ENCODE assay signal across 8 cellular contexts in genomic region chr18:47163241-47163640, GRCh38. TPM values are rescaled to one million over a fixed set of nuclear protein-coding genes. Genes with fewer than 3 reads are reported as not detected.
DNase-seq lines count a peak whose midpoint lies in the region; ATAC-seq, FAIRE-seq and TF ChIP-seq lines count a peak whose summit lies in the region.

No MANE protein-coding gene starts in this region.

- RAD21 ChIA-PET in GM12878 (lab: Charles Lee; ENCODE audit: unreplicated experiment), result no interaction called here

- SMC1A ChIA-PET in GM12878 (lab: Charles Lee; ENCODE audit: uncharacterized antibody, unreplicated experiment), result interaction anchor here (1.2 to 1.4 kb wide), 2 partner anchors 13 to 16 kb away, joined by 3 to 6 read pairs; partner anchors contain the start of gene HDHD2

- no peak overlapping the region for H3K4me3 Mint-ChIP-seq in Calu3 (ENCODE audit: low read depth, unreplicated experiment)

- TF ChIP-seq CTCF in AG10803 (conservative IDR thresholded peaks at IDR 0.05; ENCODE audit: low read length) (no peak), GM12878 (IDR thresholded peaks at IDR 0.05 in 2 of 3, conservative IDR thresholded peaks at IDR 0.05 in 1 of 3; ENCODE audit: control insufficient read depth in 2 of 3, extremely low read depth in 1 of 3, insufficient read depth in 1 of 3, low read depth in 3 of 3, low read length in 3 of 3) (no peak), Calu3 (IDR thresholded peaks at IDR 0.05; ENCODE audit: unreplicated experiment) (no peak)

- no peak overlapping the region for H2AFZ ChIP-seq in GM12878 (ENCODE audit: control insufficient read depth, low read depth, low read length)

- FAIRE-seq in GM12878 (lab: Jason Lieb, UNC), result peak; percentile 7

- CTCF ChIA-PET in GM12878 (lab: Yijun Ruan, JAX), result no interaction called here
- CTCF ChIA-PET in Calu3 (lab: Charles Lee), result no interaction called here

- BruUV-seq in GM12878 (replicated peaks; lab: Mats Ljungman, UMichigan) (no TSS peak), Calu3 (replicated peaks; lab: Mats Ljungman, UMichigan) (no TSS peak)

- H3K36me3 ChIP-seq in GM12878 (ENCODE audit: control insufficient read depth in 2 of 2, insufficient read depth in 2 of 2, low read length in 1 of 2), result peaks cover 0 to 3% of the 10 kb centered on the region in 2 experiments; a peak in 1 of 4 replicates
- H3K36me3 ChIP-seq in MG63, result peaks cover 3% of the 10 kb centered on the region

- no peaks in the 10 kb centered on the region for H3K9me3 Mint-ChIP-seq in Calu3 (ENCODE audit: low read depth, unreplicated experiment)

- peak overlapping the region; percentile 82 for H3K4me2 ChIP-seq in GM12878 (ENCODE audit: control insufficient read depth, insufficient read depth)

- no peaks in the 10 kb centered on the region for H3K9me3 ChIP-seq in GM12878 (replicated peaks; ENCODE audit: control insufficient read depth, insufficient read depth, low read length)
- no peaks in the 10 kb centered on the region for H3K9me3 ChIP-seq in MG63

- no peaks in the 10 kb centered on the region for H4K20me1 ChIP-seq in GM12878 (ENCODE audit: control insufficient read depth, insufficient read depth)

- ATAC-seq in GM19351 (IDR thresholded peaks at IDR 0.05; ENCODE audit: unreplicated experiment), result peak; percentile 89
- peak; percentile 74 for ATAC-seq in HG03095 (IDR thresholded peaks at IDR 0.05; ENCODE audit: unreplicated experiment)
- peak; percentile 93 for ATAC-seq in GM12878

- DNase-seq in AG10803 (ENCODE audit: low read depth) (peak; percentile 52), GM12878 (ENCODE audit: low read depth, low spot score) (no peak), Calu3 (no peak), MG63 (no peak), middle frontal gyrus (ENCODE audit: extremely low spot score, low spot score) (no peak), hypothalamus (lab: John Stamatoyannopoulos, UW) (no peak)

- in situ Hi-C loops in GM12878 (cut with MboI), result no loop called here

- H3K79me2 ChIP-seq in GM12878 (ENCODE audit: control insufficient read depth, insufficient read depth, low read length), result peaks cover 45% of the 10 kb centered on the region

- no peaks in the 10 kb centered on the region for H3K27me3 Mint-ChIP-seq in Calu3 (ENCODE audit: unreplicated experiment)

- WGBS in GM12878 (ENCODE audit: insufficient coverage, insufficient replicate concordance, low lambda C conversion rate, missing lambda C conversion rate), result 2% methylated on average over 5 of the region's 5 CpGs

- peaks cover 17% of the 10 kb centered on the region for H3K4me1 Mint-ChIP-seq in Calu3 (ENCODE audit: low read depth, unreplicated experiment)

- H3K27me3 ChIP-seq in GM12878 (replicated peaks in 1 of 2; ENCODE audit: control insufficient read depth in 2 of 2, insufficient read depth in 2 of 2, low read length in 1 of 2), result no peaks in the 10 kb centered on the region
- H3K27me3 ChIP-seq in MG63, result no peaks in the 10 kb centered on the region

- peak overlapping the region; percentile 17; the same call in 1 of the 2 replicates for H3K27ac ChIP-seq in GM12878 (ENCODE audit: control insufficient read depth, insufficient read depth)

- H3K9ac ChIP-seq in GM12878 (ENCODE audit: control insufficient read depth, insufficient read depth, low read length), result no peak overlapping the region

- H3K4me1 ChIP-seq in GM12878 (ENCODE audit: control insufficient read depth, insufficient read depth, low read length), result peaks cover 13% of the 10 kb centered on the region

- no peaks in the 10 kb centered on the region for H3K36me3 Mint-ChIP-seq in Calu3 (ENCODE audit: insufficient read depth, unreplicated experiment)

- TF ChIP-seq EP300 in GM12878 (IDR thresholded peaks at IDR 0.05; ENCODE audit: borderline replicate concordance in 1 of 2, control insufficient read depth in 1 of 2, low read depth in 2 of 2, low read length in 2 of 2), result no peak

- POLR2A ChIA-PET in GM12878 (lab: Charles Lee), result interaction anchor here (5.9 kb wide), 1 partner anchor 13 kb away, joined by 25 read pairs; the partner anchor contains the start of gene HDHD2

- TF ChIP-seq RAD21 in GM12878 (IDR thresholded peaks at IDR 0.05; ENCODE audit: insufficient read depth, low read depth, low read length), result no peak

- no peak overlapping the region for H3K27ac Mint-ChIP-seq in Calu3 (ENCODE audit: unreplicated experiment)

- no peak for TF ChIP-seq POLR2A in GM12878 (IDR thresholded peaks at IDR 0.05; ENCODE audit: low read depth, low read length)

- H3K4me3 ChIP-seq in AG10803 (ENCODE audit: low read length) (no peak overlapping the region), GM12878 (0 out of 2 replicates have a peak overlapping the region, but pooled peaks have one; percentile 7), MG63 (no peak overlapping the region)

- intact Hi-C loops in GM12878 (cut with micrococcal nuclease; ENCODE audit: unreplicated experiment) (loop anchor here (10.0 kb wide), 1 partner anchor 248 kb away; the partner anchor contains the start of genes KATNAL2 and PIAS2), Calu3 (cut with micrococcal nuclease; ENCODE audit: unreplicated experiment) (no loop called here)

TF ChIP-seq in GM12878, 131 proteins besides CTCF, POLR2A, EP300 and RAD21 (continues in another document):
- TF ChIP-seq FOXK2 (IDR thresholded peaks at IDR 0.05), result no peak
- peak; percentile 54; the same call in 1 of the 2 replicates for TF ChIP-seq MTA2 (IDR thresholded peaks at IDR 0.05; ENCODE audit: low read depth)
- no peak for TF ChIP-seq ZNF384 (IDR thresholded peaks at IDR 0.05; ENCODE audit: borderline replicate concordance, low read depth, low read length)
- no peak for TF ChIP-seq SRF (IDR thresholded peaks at IDR 0.05; ENCODE audit: low read depth in 2 of 2, low read length in 2 of 2)
- peak; percentile 23; the same call in 1 of the 3 replicates for TF ChIP-seq POU2F2 (IDR thresholded peaks at IDR 0.05; ENCODE audit: borderline replicate concordance, low read depth, low read length)
- no peak for TF ChIP-seq ZNF217 (IDR thresholded peaks at IDR 0.05)
- TF ChIP-seq RCOR1 (conservative IDR thresholded peaks at IDR 0.05; ENCODE audit: low read depth, low read length), result no peak
- peak; percentile 54; the same call in 1 of the 2 replicates for TF ChIP-seq IRF4 (IDR thresholded peaks at IDR 0.05; ENCODE audit: low read depth, low read length)
- TF ChIP-seq LARP7 (IDR thresholded peaks at IDR 0.05), result no peak
- TF ChIP-seq ATF2 (IDR thresholded peaks at IDR 0.05; ENCODE audit: low read length), result no peak
- no peak for TF ChIP-seq ESRRA (IDR thresholded peaks at IDR 0.05; ENCODE audit: low read length)
- no peak for TF ChIP-seq BACH1 (IDR thresholded peaks at IDR 0.05; ENCODE audit: borderline replicate concordance)

RNA-seq across cellular contexts. Expression of gene IER3IP1, which starts 12.9 kb away (rescaled TPM):
- total RNA-seq in GM12878 (2013; cell fraction: nucleolus; rRNA removed), result 11.1 and 12.6 TPM in 2 replicates
- total RNA-seq in GM12878 (2014; rRNA removed) (32.1 and 37.3 TPM in 2 replicates), GM12878 (2014; rRNA removed; fragmentation: Illumina TruSeq; extraction: Trizol) (16.3 and 18.1 TPM in 2 replicates), GM12878 (2021) (7.9 and 9.0 TPM in 2 replicates), Calu3 (2022) (18.1 and 20.4 TPM in 2 replicates)
- 4.4 TPM for polyA plus RNA-seq in GM12878 (2011; ENCODE audit: low read depth)
- polyA plus RNA-seq in GM12878 (2011; rRNA removed) (19.5 and 27.8 TPM in 2 replicates), GM12878 (2014; fragmentation: Illumina TruSeq; extraction: Trizol) (11.6 and 13.3 TPM in 2 replicates), GM12878 (2014; fragmentation: Nextera tagmentation; extraction: Ambion mirVana) (10 to 100 TPM; 30.8 to 40.9 TPM), GM12878 (2014; rRNA removed) (27.3 and 50.6 TPM in 2 replicates), GM12878 (2016; fragmentation: Nextera tagmentation; extraction: Ambion mirVana) (10 to 100 TPM; 28.8 to 31.2 TPM)
- 6.9 and 14.4 TPM in 2 replicates for polyA plus RNA-seq in GM12878 (2011; cell fraction: cytosol; rRNA removed)
- polyA plus RNA-seq in GM12878 (2011; cell fraction: nucleus; rRNA removed), result 6.2 TPM in 2 replicates
- 13.8 and 26.6 TPM in 2 replicates for polyA plus RNA-seq in GM12878 (2012)
- 4.5 and 5.6 TPM in 2 replicates for polyA minus RNA-seq in GM12878 (2011; rRNA and poly(A)+ RNA removed)
- 2.3 and 3.4 TPM in 2 replicates for polyA minus RNA-seq in GM12878 (2011; cell fraction: cytosol; rRNA and poly(A)+ RNA removed)
- polyA minus RNA-seq in GM12878 (2011; cell fraction: nucleus; rRNA and poly(A)+ RNA removed), result 3.5 and 6.0 TPM in 2 replicates
- total RNA-seq in MG63 (2014; rRNA removed; shearing (Covaris generic); ENCODE audit: low replicate concordance), result 18.9 and 37.7 TPM in 2 replicates

RNA-seq across cellular contexts. Expression of gene HDHD2, which starts 12.9 kb away (rescaled TPM):
- 45.1 and 45.6 TPM in 2 replicates for total RNA-seq in GM12878 (2013; cell fraction: nucleolus; rRNA removed)
- 13.7 TPM in 2 replicates for total RNA-seq in GM12878 (2014; rRNA removed)
- total RNA-seq in GM12878 (2014; rRNA removed; fragmentation: Illumina TruSeq; extraction: Trizol), result 18.9 and 19.3 TPM in 2 replicates
- 21.0 and 23.5 TPM in 2 replicates for total RNA-seq in GM12878 (2021)
- polyA plus RNA-seq in GM12878 (2011; ENCODE audit: low read depth), result 16.6 TPM
- 16.1 and 25.4 TPM in 2 replicates for polyA plus RNA-seq in GM12878 (2011; rRNA removed)
- polyA plus RNA-seq in GM12878 (2011; cell fraction: cytosol; rRNA removed), result 10.3 and 10.5 TPM in 2 replicates
- polyA plus RNA-seq in GM12878 (2011; cell fraction: nucleus; rRNA removed), result 8.4 and 14.5 TPM in 2 replicates
- polyA plus RNA-seq in GM12878 (2012), result 14.3 and 18.2 TPM in 2 replicates
- 20.3 and 23.3 TPM in 2 replicates for polyA plus RNA-seq in GM12878 (2014; fragmentation: Illumina TruSeq; extraction: Trizol)
- 10 to 100 TPM in 1 of 2 experiments, 1 to 10 TPM in 1; 4.6 to 14.9 TPM for polyA plus RNA-seq in GM12878 (2014; fragmentation: Nextera tagmentation; extraction: Ambion mirVana)
- polyA plus RNA-seq in GM12878 (2014; rRNA removed), result 8.7 and 11.3 TPM in 2 replicates
- 10 to 100 TPM; 23.0 to 29.1 TPM for polyA plus RNA-seq in GM12878 (2016; fragmentation: Nextera tagmentation; extraction: Ambion mirVana)
- polyA minus RNA-seq in GM12878 (2011; rRNA and poly(A)+ RNA removed), result 7.9 and 11.1 TPM in 2 replicates
- polyA minus RNA-seq in GM12878 (2011; cell fraction: cytosol; rRNA and poly(A)+ RNA removed), result 7.6 and 9.8 TPM in 2 replicates
- 8.1 and 10.2 TPM in 2 replicates for polyA minus RNA-seq in GM12878 (2011; cell fraction: nucleus; rRNA and poly(A)+ RNA removed)
- 30.1 and 31.6 TPM in 2 replicates for total RNA-seq in Calu3 (2022)
- total RNA-seq in MG63 (2014; rRNA removed; shearing (Covaris generic); ENCODE audit: low replicate concordance), result 3.0 and 11.3 TPM in 2 replicates
